In genomic region chr4:126269106-126269505, GRCh38 we compare ENCODE assay signal across 19 cellular contexts.
DNase-seq lines count a peak whose midpoint lies in the region; ATAC-seq and TF ChIP-seq lines count a peak whose summit lies in the region.
"Had no signal": no experiment of that assay in that cellular context is flagged by ENCODE, and none has a peak within 500 bp of the region (broad histone marks: within the 10 kb centered on the region; RNA-seq: fewer than 3 reads in every experiment).

No MANE protein-coding gene starts in this region.

- peaks cover 48% of the 10 kb centered on the region for H3K4me1 ChIP-seq in GM23248 (ENCODE audit: insufficient read depth)
- H3K4me1 ChIP-seq in heart left ventricle: peaks cover 0 to 11% (median 0%) of the 10 kb centered on the region in 12 donors
- no peaks in the 10 kb centered on the region for H3K4me1 ChIP-seq in neuronal stem cell (ENCODE audit: control insufficient read depth in 2 of 2, insufficient read depth in 1 of 2, low read depth in 1 of 2, low read length in 2 of 2)
- no peaks in the 10 kb centered on the region for H3K4me1 ChIP-seq in naive thymus-derived CD4-positive, alpha-beta T cell (ENCODE audit: control insufficient read depth in 2 of 2, insufficient read depth in 2 of 2, low read length in 2 of 2)
- H3K4me1 ChIP-seq: A549, SJCRH30 had no signal

- H2AFZ ChIP-seq in GM23248 (no peak overlapping the region), neuronal stem cell (ENCODE audit: low read length) (peak overlapping the region; percentile 20)

- DNase-seq in GM23248 (peak; percentile 31), cardiac fibroblast (ENCODE audit: low read depth in 2 of 2) (peak; percentile 15 to 68), heart left ventricle (peak in 4 of 5 donors; percentile 29 to 52 (median 34)), neuronal stem cell (ENCODE audit: low spot score) (no peak)
- DNase-seq in naive thymus-derived CD4-positive, alpha-beta T cell: no peak
- no peak for DNase-seq in activated CD4-positive, alpha-beta memory T cell treated with anti-CD3 and anti-CD28 coated beads, Interleukin-2, amount 10 ng/mL, durations not matched to agents 7 days and 5 days
- DNase-seq: Calu3; CD4-positive, CD25-positive, alpha-beta regulatory T cell; MM.1S; NCI-H1105 treated with DMSO at 0.1 percent for 48 hours; NCI-H187 treated with DMSO at 0.1 percent for 48 hours; NCI-H510A; NCI-H82; SJCRH30 had no signal

- 55 to 72% methylated on average over 6 of the region's 6 CpGs for WGBS in GM23248 (ENCODE audit: low coverage in 1 of 2, low lambda C conversion rate in 2 of 2, missing lambda C conversion rate in 2 of 2), 2 experiments
- WGBS in heart left ventricle, 4 donors: 16 to 31% (median 27%) methylated on average over 6 of the region's 6 CpGs
- no CpG with 5 or more reads among the region's 6 CpGs for WGBS in neuronal stem cell (ENCODE audit: extremely low coverage in 2 of 2, insufficient read length in 2 of 2, insufficient replicate concordance in 1 of 2), 2 donors

- no peak overlapping the region for H4K91ac ChIP-seq in neuronal stem cell (ENCODE audit: low read depth, low read length, poor library complexity)

- CTCF ChIA-PET in naive thymus-derived CD4-positive, alpha-beta T cell (lab: Charles Lee): no interaction called here
- CTCF ChIA-PET in activated CD4-positive, alpha-beta memory T cell treated with anti-CD3 and anti-CD28 coated beads, Interleukin-2, amount 10 ng/mL, durations not matched to agents 7 days and 5 days (lab: Charles Lee): no interaction called here

- no peaks in the 10 kb centered on the region for H3K36me3 Mint-ChIP-seq in naive thymus-derived CD4-positive, alpha-beta T cell
- H3K36me3 Mint-ChIP-seq in activated CD4-positive, alpha-beta memory T cell treated with anti-CD3 and anti-CD28 coated beads, Interleukin-2, amount 10 ng/mL, durations not matched to agents 7 days and 5 days (ENCODE audit: low read depth): no peaks in the 10 kb centered on the region
- H3K36me3 Mint-ChIP-seq: CD4-positive, CD25-positive, alpha-beta regulatory T cell had no signal

- no peak overlapping the region for H3K4ac ChIP-seq in neuronal stem cell (ENCODE audit: low read length)

- H3K9ac ChIP-seq in GM23248 (no peak overlapping the region), neuronal stem cell (ENCODE audit: low read depth, low read length, poor library complexity) (no peak overlapping the region)
- H3K9ac ChIP-seq: KMS-11 had no signal

- H3K4me1 Mint-ChIP-seq in naive thymus-derived CD4-positive, alpha-beta T cell: no peaks in the 10 kb centered on the region
- H3K4me1 Mint-ChIP-seq in activated CD4-positive, alpha-beta memory T cell treated with anti-CD3 and anti-CD28 coated beads, Interleukin-2, amount 10 ng/mL, durations not matched to agents 7 days and 5 days: no peaks in the 10 kb centered on the region
- H3K4me1 Mint-ChIP-seq: CD4-positive, CD25-positive, alpha-beta regulatory T cell had no signal

- in situ Hi-C loops in GM23248 (cut with MboI): no loop called here

- POLR2A ChIA-PET in naive thymus-derived CD4-positive, alpha-beta T cell (lab: Charles Lee): no interaction called here
- POLR2A ChIA-PET in activated CD4-positive, alpha-beta memory T cell treated with anti-CD3 and anti-CD28 coated beads, Interleukin-2, amount 10 ng/mL, durations not matched to agents 7 days and 5 days (lab: Charles Lee): no interaction called here

- H3K27me3 ChIP-seq in GM23248 (replicated peaks; ENCODE audit: insufficient read depth): no peaks in the 10 kb centered on the region
- H3K27me3 ChIP-seq in heart left ventricle: no peaks in the 10 kb centered on the region
- no peaks in the 10 kb centered on the region for H3K27me3 ChIP-seq in neuronal stem cell (ENCODE audit: control insufficient read depth in 3 of 3, insufficient read depth in 3 of 3, low read depth in 1 of 3, low read length in 3 of 3)
- H3K27me3 ChIP-seq in naive thymus-derived CD4-positive, alpha-beta T cell (ENCODE audit: control insufficient read depth in 2 of 2, insufficient read depth in 2 of 2, low read length in 2 of 2): no peaks in the 10 kb centered on the region
- H3K27me3 ChIP-seq: SJCRH30 had no signal

- intact Hi-C loops in heart left ventricle (cut with DNase I): no loop called here
- intact Hi-C loops in naive thymus-derived CD4-positive, alpha-beta T cell (cut with micrococcal nuclease): no loop called here

- H3K18ac ChIP-seq in neuronal stem cell (ENCODE audit: low read length): no peak overlapping the region

- H2BK12ac ChIP-seq in neuronal stem cell (ENCODE audit: low read length): no peak overlapping the region

- H3K4me2 ChIP-seq in GM23248 (ENCODE audit: unreplicated experiment) (no peak overlapping the region), neuronal stem cell (ENCODE audit: insufficient read depth, low read length, poor library complexity, severe bottlenecking) (no peak overlapping the region)
- H3K4me2 ChIP-seq: A549, KMS-11 had no signal

- no peaks in the 10 kb centered on the region for H3K27me3 Mint-ChIP-seq in naive thymus-derived CD4-positive, alpha-beta T cell
- H3K27me3 Mint-ChIP-seq in activated CD4-positive, alpha-beta memory T cell treated with anti-CD3 and anti-CD28 coated beads, Interleukin-2, amount 10 ng/mL, durations not matched to agents 7 days and 5 days: no peaks in the 10 kb centered on the region
- H3K27me3 Mint-ChIP-seq: CD4-positive, CD25-positive, alpha-beta regulatory T cell had no signal

- H3K4me3 Mint-ChIP-seq in naive thymus-derived CD4-positive, alpha-beta T cell: no peak overlapping the region
- H3K4me3 Mint-ChIP-seq in activated CD4-positive, alpha-beta memory T cell treated with anti-CD3 and anti-CD28 coated beads, Interleukin-2, amount 10 ng/mL, durations not matched to agents 7 days and 5 days: no peak overlapping the region
- H3K4me3 Mint-ChIP-seq: CD4-positive, CD25-positive, alpha-beta regulatory T cell had no signal

- no peaks in the 10 kb centered on the region for H3K79me1 ChIP-seq in neuronal stem cell (ENCODE audit: low read depth, low read length)

- H3K27ac ChIP-seq in GM23248 (peak overlapping the region; percentile 74), heart left ventricle (peak overlapping the region in 7 of 12 donors; percentile 13 to 60 (median 29)), neuronal stem cell (replicated peaks; ENCODE audit: low read length) (no peak overlapping the region)
- H3K27ac ChIP-seq in naive thymus-derived CD4-positive, alpha-beta T cell (ENCODE audit: low read depth, low read length): no peak overlapping the region
- H3K27ac ChIP-seq: A549, KMS-11, SJCRH30 had no signal

- H3K27ac Mint-ChIP-seq in naive thymus-derived CD4-positive, alpha-beta T cell: no peak overlapping the region
- H3K27ac Mint-ChIP-seq in activated CD4-positive, alpha-beta memory T cell treated with anti-CD3 and anti-CD28 coated beads, Interleukin-2, amount 10 ng/mL, durations not matched to agents 7 days and 5 days: no peak overlapping the region
- H3K27ac Mint-ChIP-seq: CD4-positive, CD25-positive, alpha-beta regulatory T cell had no signal

- ATAC-seq in heart left ventricle (peak; percentile 96 to 98 (median 97)), GM18861 (IDR thresholded peaks at IDR 0.05; ENCODE audit: unreplicated experiment) (no peak), HG02981 (IDR thresholded peaks at IDR 0.05; ENCODE audit: unreplicated experiment) (no peak)
- ATAC-seq in naive thymus-derived CD4-positive, alpha-beta T cell: no peak
- ATAC-seq: A549, GM12878 had no signal

- no peak overlapping the region for H3K4me3 ChIP-seq in GM23248
- no peak overlapping the region for H3K4me3 ChIP-seq in cardiac fibroblast (replicated peaks in 1 of 2; ENCODE audit: low read depth in 2 of 2, low read length in 2 of 2)
- no peak overlapping the region for H3K4me3 ChIP-seq in heart left ventricle
- H3K4me3 ChIP-seq in neuronal stem cell (ENCODE audit: low read length in 2 of 2): no peak overlapping the region
- H3K4me3 ChIP-seq in naive thymus-derived CD4-positive, alpha-beta T cell (ENCODE audit: low read length): no peak overlapping the region
- H3K4me3 ChIP-seq: A549, GM12878, SJCRH30 had no signal

- no peak for TF ChIP-seq POLR2A in heart left ventricle (IDR thresholded peaks at IDR 0.05)

- no peak overlapping the region for H3K23ac ChIP-seq in neuronal stem cell (ENCODE audit: low read depth, low read length, poor library complexity)

- H3K9me2 ChIP-seq in GM23248 (ENCODE audit: insufficient read depth): no peaks in the 10 kb centered on the region

- H4K20me1 ChIP-seq in GM23248 (ENCODE audit: insufficient read depth): no peaks in the 10 kb centered on the region

- H2BK15ac ChIP-seq in neuronal stem cell (ENCODE audit: low read length): no peak overlapping the region

- H2AK5ac ChIP-seq in neuronal stem cell (ENCODE audit: low read depth, low read length): no peak overlapping the region

- no peak overlapping the region for H4K8ac ChIP-seq in neuronal stem cell (ENCODE audit: low read depth, low read length)

- no peak overlapping the region for H2BK120ac ChIP-seq in neuronal stem cell (ENCODE audit: low read depth, low read length)

- H3K36me3 ChIP-seq in GM23248 (ENCODE audit: low read depth) (no peaks in the 10 kb centered on the region), heart left ventricle (no peaks in the 10 kb centered on the region), neuronal stem cell (replicated peaks in 1 of 2; ENCODE audit: control insufficient read depth in 2 of 2, insufficient read depth in 2 of 2, low read length in 2 of 2) (no peaks in the 10 kb centered on the region)
- H3K36me3 ChIP-seq in naive thymus-derived CD4-positive, alpha-beta T cell (ENCODE audit: control insufficient read depth in 2 of 3, insufficient read depth in 3 of 3, low read length in 3 of 3): no peaks in the 10 kb centered on the region
- H3K36me3 ChIP-seq: SJCRH30 had no signal

- no peaks in the 10 kb centered on the region for H3K79me2 ChIP-seq in GM23248 (ENCODE audit: insufficient read depth)

- peaks cover 31% of the 10 kb centered on the region for H3F3A ChIP-seq in GM23248 (ENCODE audit: insufficient read depth)

- H3K9me3 Mint-ChIP-seq in naive thymus-derived CD4-positive, alpha-beta T cell: peaks cover 0 to 5% (median 2%) of the 10 kb centered on the region in 11 donors
- peaks cover 6% of the 10 kb centered on the region for H3K9me3 Mint-ChIP-seq in activated CD4-positive, alpha-beta memory T cell treated with anti-CD3 and anti-CD28 coated beads, Interleukin-2, amount 10 ng/mL, durations not matched to agents 7 days and 5 days

- no peak overlapping the region for H3K14ac ChIP-seq in neuronal stem cell (ENCODE audit: low read length)

- H3K9me3 ChIP-seq in GM23248 (ENCODE audit: low read depth) (no peaks in the 10 kb centered on the region), heart left ventricle (no peaks in the 10 kb centered on the region), neuronal stem cell (replicated peaks in 1 of 2; ENCODE audit: control insufficient read depth in 2 of 2, insufficient read depth in 1 of 2, low read depth in 1 of 2, low read length in 2 of 2) (no peaks in the 10 kb centered on the region)
- H3K9me3 ChIP-seq in naive thymus-derived CD4-positive, alpha-beta T cell (ENCODE audit: control insufficient read depth in 2 of 3, low read length in 3 of 3): no peaks in the 10 kb centered on the region
- H3K9me3 ChIP-seq: A549, SJCRH30 had no signal

- no peak overlapping the region for H2BK5ac ChIP-seq in neuronal stem cell (ENCODE audit: low read length)

- TF ChIP-seq CTCF in cardiac fibroblast (IDR thresholded peaks at IDR 0.05; ENCODE audit: low read depth, low read length) (no peak), heart left ventricle (IDR thresholded peaks at IDR 0.05) (no peak)

Comparison
In these comparisons a context has a peak if more than half of its experiments do, and no peak if none do; other contexts are left out.
1. DNase-seq: peak in GM23248 (single experiment), cardiac fibroblast (2 of 2) and heart left ventricle (4 of 5); none in neuronal stem cell (single experiment), naive thymus-derived CD4-positive, alpha-beta T cell (0 of 9) and activated CD4-positive, alpha-beta memory T cell treated with anti-CD3 and anti-CD28 coated beads, Interleukin-2, amount 10 ng/mL, durations not matched to agents 7 days and 5 days (single experiment).
2. H3K27ac ChIP-seq: peak in GM23248 (single experiment) and heart left ventricle (7 of 12); none in neuronal stem cell (single experiment) and naive thymus-derived CD4-positive, alpha-beta T cell (single experiment).
3. ATAC-seq: peak in heart left ventricle (4 of 4); none in naive thymus-derived CD4-positive, alpha-beta T cell (single experiment), GM18861 (single experiment) and HG02981 (single experiment).